ENCODE assay signal across 19 cellular contexts in the genomic region with DNA sequence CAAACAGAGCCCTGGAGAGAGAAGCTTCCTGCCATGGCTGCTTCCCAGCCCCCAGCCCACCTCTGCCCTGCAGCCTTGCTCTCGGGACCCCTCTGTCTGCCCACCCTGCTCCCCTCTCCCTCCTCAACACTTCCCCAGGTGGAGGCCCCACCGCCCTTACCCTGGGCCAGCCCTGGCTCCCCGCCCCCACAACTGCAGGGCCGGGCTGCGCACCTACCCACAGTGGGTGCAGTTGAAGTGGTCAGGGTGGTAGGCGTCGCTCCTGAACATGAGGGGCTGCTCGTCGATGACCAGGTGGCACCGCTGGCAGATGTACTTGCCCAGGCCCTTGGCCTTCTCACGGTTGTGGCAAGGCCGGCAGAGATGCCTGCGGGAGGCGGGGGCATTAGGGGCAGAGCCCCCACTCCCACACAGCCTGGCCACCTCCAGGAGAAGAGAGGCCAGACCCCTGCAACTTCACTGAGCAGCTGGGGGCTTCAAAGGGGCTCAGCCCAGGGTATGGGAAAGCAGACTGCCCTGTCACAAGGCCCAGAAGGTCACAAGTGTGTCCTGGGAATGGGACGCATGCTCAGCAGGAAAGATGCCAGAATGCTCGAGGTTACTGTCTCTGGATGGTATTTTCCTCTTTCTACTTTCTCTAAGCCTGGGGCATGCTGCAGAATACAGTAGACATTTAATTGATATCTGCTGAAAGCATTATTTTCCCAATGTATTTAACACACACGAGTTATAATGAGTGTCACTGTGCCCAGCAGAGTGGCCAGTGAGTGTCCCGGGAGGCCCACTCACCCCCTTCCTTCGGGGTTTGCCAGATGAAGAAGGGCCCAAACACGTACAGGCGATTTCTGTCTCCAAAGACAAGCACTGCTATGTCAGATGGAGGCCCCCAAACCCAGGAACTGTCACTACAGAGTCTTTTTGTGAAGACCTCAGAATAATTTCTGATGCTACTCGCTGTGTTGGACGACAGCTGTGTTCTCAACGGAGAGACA. TPM values are rescaled to one million over a fixed set of nuclear protein-coding genes. Genes with fewer than 3 reads are reported as not detected.
DNase-seq lines count a peak whose midpoint lies in the region; ATAC-seq and TF ChIP-seq lines count a peak whose summit lies in the region.
"Had no signal": no experiment of that assay in that cellular context is flagged by ENCODE, and none has a peak within 500 bp of the region (broad histone marks: within the 10 kb centered on the region; RNA-seq: fewer than 3 reads in every experiment).

No MANE protein-coding gene starts in this region.

- no peaks in the 10 kb centered on the region for H3K36me3 ChIP-seq in CD8-positive, alpha-beta T cell (ENCODE audit: insufficient read depth, low read length)
- peaks cover 72% of the 10 kb centered on the region for H3K36me3 ChIP-seq in right atrium auricular region
- peaks cover 0 to 34% (median 0%) of the 10 kb centered on the region in 6 donors for H3K36me3 ChIP-seq in spleen
- H3K36me3 ChIP-seq: upper lobe of right lung had no signal

- H3K36me3 Mint-ChIP-seq in CD8-positive, alpha-beta T cell: peaks cover 7% of the 10 kb centered on the region
- no peaks in the 10 kb centered on the region for H3K36me3 Mint-ChIP-seq in T-helper 17 cell (ENCODE audit: low read depth)

- no peaks in the 10 kb centered on the region for H3K27me3 ChIP-seq in CD8-positive, alpha-beta T cell (ENCODE audit: insufficient read depth, low read length)
- H3K27me3 ChIP-seq in right atrium auricular region (no peaks in the 10 kb centered on the region), spleen (replicated peaks in 1 of 7) (no peaks in the 10 kb centered on the region)
- H3K27me3 ChIP-seq: foreskin keratinocyte, upper lobe of right lung had no signal

- POLR2A ChIA-PET in CD8-positive, alpha-beta T cell (lab: Charles Lee): interaction anchor here (4.9 kb wide), 1 partner anchor 58 kb away, joined by 20 read pairs; a partner anchor contains a TSS

- H3K4me1 Mint-ChIP-seq in CD8-positive, alpha-beta T cell (ENCODE audit: low read depth): peaks cover 48% of the 10 kb centered on the region
- peaks cover 24% of the 10 kb centered on the region for H3K4me1 Mint-ChIP-seq in T-helper 17 cell

- ATAC-seq in CD8-positive, alpha-beta T cell: no peak
- ATAC-seq in T-helper 17 cell (no peak), sciatic nerve (no peak), HG02763 (IDR thresholded peaks at IDR 0.05; ENCODE audit: unreplicated experiment) (no peak)
- ATAC-seq: foreskin keratinocyte, upper lobe of right lung had no signal

- no peak overlapping the region for H3K27ac ChIP-seq in CD8-positive, alpha-beta T cell (ENCODE audit: low read depth, low read length)
- peak overlapping the region; percentile 43 to 61 for H3K27ac ChIP-seq in right atrium auricular region
- H3K27ac ChIP-seq in spleen: peak overlapping the region in 6 of 8 donors; percentile 15 to 96 (median 92)
- H3K27ac ChIP-seq: foreskin keratinocyte, upper lobe of right lung had no signal

- no peaks in the 10 kb centered on the region for H3K9me3 ChIP-seq in CD8-positive, alpha-beta T cell (ENCODE audit: low read length)
- H3K9me3 ChIP-seq in T-helper 17 cell (ENCODE audit: control insufficient read depth, low read length, poor library complexity, severe bottlenecking): no peaks in the 10 kb centered on the region
- H3K9me3 ChIP-seq in right atrium auricular region: no peaks in the 10 kb centered on the region
- no peaks in the 10 kb centered on the region for H3K9me3 ChIP-seq in spleen
- H3K9me3 ChIP-seq: upper lobe of right lung had no signal

- H3K27me3 Mint-ChIP-seq in CD8-positive, alpha-beta T cell (ENCODE audit: low read depth): no peaks in the 10 kb centered on the region
- H3K27me3 Mint-ChIP-seq in T-helper 17 cell: no peaks in the 10 kb centered on the region

- TF ChIP-seq CTCF in CD8-positive, alpha-beta T cell (IDR thresholded peaks at IDR 0.05): no peak
- TF ChIP-seq CTCF in right atrium auricular region (IDR thresholded peaks at IDR 0.05) (no peak), spleen (IDR thresholded peaks at IDR 0.05 in 8 of 11, conservative IDR thresholded peaks at IDR 0.05 in 3 of 11) (no peak)

- H3K4me1 ChIP-seq in CD8-positive, alpha-beta T cell (ENCODE audit: insufficient read depth, low read length): peaks cover 51% of the 10 kb centered on the region
- H3K4me1 ChIP-seq in right atrium auricular region (peaks cover 0 to 83% of the 10 kb centered on the region in 2 donors), spleen (peaks cover 47 to 85% (median 70%) of the 10 kb centered on the region in 6 donors)

- 78 to 85% (median 82%) methylated on average over 16 to 24 of the region's 24 CpGs for WGBS in spleen, 5 donors

- no peak for TF ChIP-seq POLR2A in spleen (IDR thresholded peaks at IDR 0.05)

- DNase-seq in CD8-positive, alpha-beta T cell: no peak
- DNase-seq in T-helper 17 cell (no peak), right atrium auricular region (ENCODE audit: low spot score) (no peak), spleen (peak; percentile 82), NOMO-1 treated with DMSO at 0.1 percent for 48 hours (lab: John Stamatoyannopoulos, UW; ENCODE audit: unreplicated experiment) (no peak), NCI-H2029 (lab: John Stamatoyannopoulos, UW) (no peak), sciatic nerve (ENCODE audit: low spot score) (no peak)
- DNase-seq: activated T-cell treated with anti-CD3 and anti-CD28 coated beads for 4 hours, cerebellar nuclear complex, DMS 273 treated with DMSO at 0.1 percent for 48 hours, foreskin keratinocyte, mammary epithelial cell, NCI-H1930, NCI-H524, nephron progenitor cell, T1000, upper lobe of right lung had no signal

- H3K9me3 Mint-ChIP-seq in CD8-positive, alpha-beta T cell: no peaks in the 10 kb centered on the region
- H3K9me3 Mint-ChIP-seq: nephron progenitor cell had no signal

- no peak overlapping the region for H3K4me3 Mint-ChIP-seq in CD8-positive, alpha-beta T cell
- peak overlapping the region; percentile 19 for H3K4me3 Mint-ChIP-seq in T-helper 17 cell
- H3K4me3 Mint-ChIP-seq: nephron progenitor cell had no signal

- H3K27ac Mint-ChIP-seq in CD8-positive, alpha-beta T cell: peak overlapping the region; percentile 90
- H3K27ac Mint-ChIP-seq in T-helper 17 cell: peak overlapping the region; percentile 39
- H3K27ac Mint-ChIP-seq: nephron progenitor cell had no signal

- intact Hi-C loops in CD8-positive, alpha-beta T cell (cut with DNase I, micrococcal nuclease): loop anchor here in 1 of 2 experiments (5.0 to 10.0 kb wide), 2 partner anchors 116 to 348 kb away; a partner anchor contains a TSS
- intact Hi-C loops in spleen (cut with DNase I; ENCODE audit: low total_unique reads) (loop anchor here (10.0 kb wide), 1 partner anchor 48 kb away; no protein-coding TSS in a partner anchor), sciatic nerve (cut with DNase I) (loop anchor here (5.0 kb wide), 1 partner anchor 116 kb away; a partner anchor contains a TSS)

- H3K4me3 ChIP-seq in CD8-positive, alpha-beta T cell (ENCODE audit: low read depth, low read length): no peak overlapping the region
- H3K4me3 ChIP-seq in right atrium auricular region (no peak overlapping the region), spleen (no peak overlapping the region)
- H3K4me3 ChIP-seq: upper lobe of right lung had no signal

- CTCF ChIA-PET in CD8-positive, alpha-beta T cell (lab: Charles Lee): interaction anchor here (2.8 kb wide), 1 partner anchor 51 kb away, joined by 11 read pairs; no protein-coding TSS in a partner anchor

RNA-seq across cellular contexts. Expression of a gene that starts 3.0 kb away (rescaled TPM):
- not detected for total RNA-seq in CD8-positive, alpha-beta T cell
- total RNA-seq in T-helper 17 cell (not detected), right atrium auricular region (under 1 TPM in 1 of 2 donors, not detected in 1; 0.24 TPM), spleen (under 1 TPM in 3 of 7 donors, not detected in 4; 0.22 to 0.79 (median 0.23) TPM), sciatic nerve (4.6 TPM)
- 1 to 10 TPM in 1 of 3 donors, under 1 TPM in 2; 0.09 to 1.9 (median 0.26) TPM for polyA plus RNA-seq in spleen
- total RNA-seq: foreskin keratinocyte, mammary epithelial cell, SK-MEL-5 had no signal
- polyA plus RNA-seq: foreskin keratinocyte, mammary epithelial cell had no signal

RNA-seq across cellular contexts. Expression of a gene that starts 32.3 kb away (rescaled TPM):
- 1 to 10 TPM; 2.8 to 2.9 TPM for total RNA-seq in CD8-positive, alpha-beta T cell
- total RNA-seq in T-helper 17 cell (1 to 10 TPM; 2.9 to 7.7 TPM), right atrium auricular region (10 to 100 TPM; 80.2 to 91.7 TPM), spleen (100 to 1,000 TPM in 3 of 7 donors, 10 to 100 TPM in 4; 62.5 to 190 (median 76.3) TPM), sciatic nerve (194 TPM)
- 100 to 1,000 TPM in 2 of 3 donors, 10 to 100 TPM in 1; 76.1 to 437 (median 328) TPM for polyA plus RNA-seq in spleen

RNA-seq across cellular contexts. Expression of a gene that starts 58.3 kb away (rescaled TPM):
- 1 to 10 TPM; 8.2 to 8.5 TPM for total RNA-seq in CD8-positive, alpha-beta T cell
- total RNA-seq in T-helper 17 cell (1 to 10 TPM; 5.9 to 6.0 TPM), right atrium auricular region (1 to 10 TPM; 3.8 to 5.9 TPM), spleen (10 to 100 TPM in 3 of 7 donors, 1 to 10 TPM in 4; 3.7 to 13.2 (median 9.6) TPM), sciatic nerve (4.5 TPM)
- polyA plus RNA-seq in spleen: 1 to 10 TPM; 8.3 to 9.0 (median 8.8) TPM

Comparison
In these comparisons a context has a peak if more than half of its experiments do, and no peak if none do; other contexts are left out.
1. RNA of a gene that starts 32.3 kb away (total RNA-seq): 194 TPM in sciatic nerve (single experiment), 80.2 to 91.7 TPM in right atrium auricular region and 62.5 to 190 TPM in spleen; 2.9 to 7.7 TPM in T-helper 17 cell and 2.8 to 2.9 TPM in CD8-positive, alpha-beta T cell; every median in the first group is over 4 times any median in the second.